In the genomic region with DNA sequence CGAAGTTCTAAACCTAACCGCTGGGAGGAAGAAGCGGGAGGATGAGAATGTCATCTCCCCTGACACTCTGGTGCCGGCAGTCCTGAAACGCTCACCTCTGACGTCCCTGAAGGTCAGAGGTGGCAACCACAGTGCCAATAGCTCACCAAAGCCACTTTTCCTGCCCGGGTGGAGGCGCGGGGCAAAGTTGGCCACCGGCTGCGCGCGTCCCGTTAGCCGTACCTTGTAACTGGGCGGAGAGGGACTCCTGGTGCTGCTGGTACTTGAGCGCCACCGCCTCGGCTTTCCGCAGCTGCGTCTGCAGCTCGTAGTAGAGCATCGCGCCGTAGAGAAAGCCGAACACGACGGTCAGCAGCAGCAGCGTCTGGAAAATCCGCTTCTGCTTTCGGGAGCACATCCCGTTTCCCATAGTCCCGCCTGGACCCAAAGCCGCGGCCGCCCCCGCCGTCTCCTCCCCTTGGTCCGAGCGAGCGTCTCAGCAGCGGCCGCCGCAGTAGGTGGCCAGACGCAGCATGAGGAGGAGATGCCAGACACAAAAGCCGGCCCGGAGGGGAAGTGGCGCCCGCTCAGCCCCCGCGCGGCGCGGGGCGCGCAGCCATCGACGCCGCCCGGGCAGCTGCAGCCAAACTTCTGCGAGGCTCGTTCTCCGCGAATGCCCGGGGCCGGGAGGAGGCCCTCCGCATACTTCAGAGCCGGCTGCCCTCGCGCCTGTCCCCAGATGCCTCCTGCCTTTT, we compare ENCODE assay signal across 8 cellular contexts. TPM values are rescaled to one million over a fixed set of nuclear protein-coding genes. Genes with fewer than 3 reads are reported as not detected.
DNase-seq lines count a peak whose midpoint lies in the region; ATAC-seq lines count a peak whose summit lies in the region.

No MANE protein-coding gene starts in this region.

- H3K9me3 ChIP-seq in CD4-positive, CD25-positive, alpha-beta regulatory T cell (ENCODE audit: control insufficient read depth in 2 of 2, low read length in 2 of 2): no peaks in the 10 kb centered on the region

- no peaks in the 10 kb centered on the region for H3K36me3 ChIP-seq in CD4-positive, CD25-positive, alpha-beta regulatory T cell (ENCODE audit: control insufficient read depth, insufficient read depth, low read length)

- peaks cover 12% of the 10 kb centered on the region for H3K4me1 ChIP-seq in CD4-positive, CD25-positive, alpha-beta regulatory T cell (ENCODE audit: control insufficient read depth, insufficient read depth, low read length, poor library complexity, severe bottlenecking)

- H3K4me3 Mint-ChIP-seq in CD4-positive, CD25-positive, alpha-beta regulatory T cell: peak overlapping the region in 3 of 4 donors; percentile 41 to 67 (median 54)

- H3K4me3 ChIP-seq in CD4-positive, CD25-positive, alpha-beta regulatory T cell (ENCODE audit: low read depth, low read length): no peak overlapping the region

- no peak overlapping the region for H3K27ac ChIP-seq in CD4-positive, CD25-positive, alpha-beta regulatory T cell (ENCODE audit: insufficient read depth, low read length, poor library complexity, severe bottlenecking)

- DNase-seq in CD4-positive, CD25-positive, alpha-beta regulatory T cell: peak in 1 of 3 donors; percentile 42
- DNase-seq in NCI-H460 (ENCODE audit: extremely low read depth, low read depth) (peak; percentile 44), fibroblast of gingiva (ENCODE audit: low read depth) (peak; percentile 70), myocyte (ENCODE audit: low read depth) (peak; percentile 76), superior temporal gyrus (ENCODE audit: extremely low spot score) (peak; percentile 41)
- DNase-seq in activated T-cell treated with anti-CD3 and anti-CD28 coated beads, Interleukin-2, amount 50 U/mL, for 1 hour: peak; percentile 26

- H3K27me3 Mint-ChIP-seq in CD4-positive, CD25-positive, alpha-beta regulatory T cell: peaks cover 57% of the 10 kb centered on the region

- no peaks in the 10 kb centered on the region for H3K36me3 Mint-ChIP-seq in CD4-positive, CD25-positive, alpha-beta regulatory T cell

- peaks cover 0 to 9% (median 8%) of the 10 kb centered on the region in 4 donors for H3K4me1 Mint-ChIP-seq in CD4-positive, CD25-positive, alpha-beta regulatory T cell

- H3K27ac Mint-ChIP-seq in CD4-positive, CD25-positive, alpha-beta regulatory T cell: no peak overlapping the region

- peaks cover 0 to 9% (median 0%) of the 10 kb centered on the region in 7 donors for H3K9me3 Mint-ChIP-seq in CD4-positive, CD25-positive, alpha-beta regulatory T cell

- ATAC-seq in CD4-positive, CD25-positive, alpha-beta regulatory T cell (ENCODE audit: low read depth in 2 of 2): peak; percentile 8 to 37
- peak; percentile 40 for ATAC-seq in GM19023 (IDR thresholded peaks at IDR 0.05; ENCODE audit: unreplicated experiment)
- peak; percentile 43 for ATAC-seq in HG03103 (IDR thresholded peaks at IDR 0.05; ENCODE audit: low read depth, unreplicated experiment)

- H3K27me3 ChIP-seq in CD4-positive, CD25-positive, alpha-beta regulatory T cell (ENCODE audit: control insufficient read depth, insufficient read depth, low read length): peaks cover 19% of the 10 kb centered on the region

RNA-seq across cellular contexts. Expression of a gene that starts 0.7 kb away (rescaled TPM):
- 0.67 TPM for total RNA-seq in CD4-positive, CD25-positive, alpha-beta regulatory T cell
- not detected for polyA plus RNA-seq in CD4-positive, CD25-positive, alpha-beta regulatory T cell
- 20.5 and 26.0 TPM in 2 replicates for total RNA-seq in NCI-H460 (2014; rRNA removed; shearing (Covaris generic))
- 10.8 and 13.1 TPM in 2 replicates for polyA plus RNA-seq in NCI-H460 (2014; cell fraction: nucleus; rRNA removed)
- total RNA-seq in myocyte: 32.8 and 95.3 TPM in 2 replicates
- 24.7 TPM for polyA plus RNA-seq in myocyte (2012)

Comparison
In these comparisons a context has a peak if more than half of its experiments do, and no peak if none do; other contexts are left out.
1. RNA of a gene that starts 0.7 kb away (total RNA-seq): 32.8 to 95.3 TPM in myocyte and 20.5 to 26.0 TPM in NCI-H460; 0.67 TPM in CD4-positive, CD25-positive, alpha-beta regulatory T cell (single experiment); every median in the first group is over 10 times any median in the second.
2. Peak in every context shown above with its lines, with median percentiles within 50 percentile points of each other: ATAC-seq.